In the genomic region with DNA sequence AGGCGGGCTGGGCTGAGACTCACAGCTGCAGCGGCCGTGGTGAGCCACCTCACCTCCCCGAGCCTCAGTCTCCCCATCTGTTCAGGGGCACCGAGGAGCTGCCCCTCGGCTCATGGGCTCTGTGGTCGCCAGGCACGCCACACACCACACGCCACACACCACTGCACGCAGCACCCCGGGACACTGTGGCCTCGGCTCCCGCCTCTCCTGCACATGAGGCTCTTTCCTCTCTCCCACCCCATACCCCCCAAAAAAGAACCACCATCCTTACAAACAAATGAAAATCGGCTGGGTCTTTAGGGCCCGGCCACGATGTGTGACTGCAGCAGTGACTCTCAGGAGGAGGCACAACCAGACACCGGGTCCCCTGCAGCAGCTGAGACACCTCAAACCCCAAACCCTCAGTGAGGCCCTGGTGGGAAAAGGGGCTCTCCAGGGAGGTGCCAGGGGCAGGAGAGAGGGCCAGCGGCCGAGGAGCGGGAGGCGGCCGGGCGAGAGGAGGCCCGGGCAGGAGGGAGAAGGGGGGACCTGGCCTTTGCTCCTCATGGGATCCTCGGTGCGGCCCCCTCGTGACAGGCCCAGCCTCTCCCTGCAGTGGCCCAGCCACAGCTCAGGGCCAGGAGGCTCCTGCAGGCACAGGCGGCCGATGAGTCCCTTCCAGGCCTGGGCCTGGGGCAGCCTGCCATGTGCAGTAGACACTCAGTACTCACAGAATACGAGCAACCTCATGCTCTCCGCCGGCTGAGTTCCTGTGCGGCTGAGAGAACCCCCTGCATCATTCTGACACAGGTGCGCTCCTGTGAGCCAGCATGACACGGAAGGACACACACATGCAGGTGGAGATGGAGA, we compare ENCODE assay signal across 8 cellular contexts.
DNase-seq lines count a peak whose midpoint lies in the region; ATAC-seq and TF ChIP-seq lines count a peak whose summit lies in the region.

No MANE protein-coding gene starts in this region.

- H3K9me3 ChIP-seq in adipocyte (ENCODE audit: control insufficient read depth, low read length): no peaks in the 10 kb centered on the region
- no peaks in the 10 kb centered on the region for H3K9me3 ChIP-seq in muscle layer of colon (ENCODE audit: low read length)
- H3K9me3 ChIP-seq in MG63: no peaks in the 10 kb centered on the region

- H3K27ac ChIP-seq in muscle layer of colon (ENCODE audit: low read depth, low read length): peak overlapping the region; percentile 84

- no peaks in the 10 kb centered on the region for H3K27me3 ChIP-seq in adipocyte (replicated peaks; ENCODE audit: control insufficient read depth, insufficient read depth, low read length)
- no peaks in the 10 kb centered on the region for H3K27me3 ChIP-seq in muscle layer of colon (ENCODE audit: control insufficient read depth in 1 of 2, insufficient read depth in 2 of 2, low read length in 2 of 2)
- H3K27me3 ChIP-seq in MG63: no peaks in the 10 kb centered on the region

- H3K4me3 ChIP-seq in AG10803 (ENCODE audit: low read length) (peak overlapping the region; percentile 35), adipocyte (ENCODE audit: low read length) (peak overlapping the region; percentile 76), muscle layer of colon (ENCODE audit: low read depth in 1 of 2, low read length in 2 of 2) (peak overlapping the region in 1 of 2 donors; percentile 55), MG63 (no peak overlapping the region)

- DNase-seq in AG10803 (ENCODE audit: low read depth) (no peak), adipocyte (ENCODE audit: low read depth) (no peak), GM13976 (ENCODE audit: low spot score) (no peak), MG63 (no peak), DMS153 (lab: John Stamatoyannopoulos, UW) (no peak)

- peak; percentile 27 for ATAC-seq in HG03520 (IDR thresholded peaks at IDR 0.05; ENCODE audit: unreplicated experiment)
- no peak for ATAC-seq in HG02610 (IDR thresholded peaks at IDR 0.05; ENCODE audit: unreplicated experiment)

- H3K36me3 ChIP-seq in adipocyte (ENCODE audit: control insufficient read depth, insufficient read depth, low read length, severe bottlenecking): no peaks in the 10 kb centered on the region
- no peaks in the 10 kb centered on the region for H3K36me3 ChIP-seq in muscle layer of colon (ENCODE audit: insufficient read depth, low read length)
- peaks cover 12% of the 10 kb centered on the region for H3K36me3 ChIP-seq in MG63

- H3K4me1 ChIP-seq in adipocyte (ENCODE audit: control insufficient read depth, insufficient read depth, low read length) (peaks cover 70% of the 10 kb centered on the region), muscle layer of colon (ENCODE audit: insufficient read depth, low read length) (peaks cover 58% of the 10 kb centered on the region)

- in situ Hi-C loops in GM13976 (cut with MboI; ENCODE audit: low sequenced_read_pairs, unreplicated experiment): no loop called here

- no peak for TF ChIP-seq CTCF in AG10803 (conservative IDR thresholded peaks at IDR 0.05; ENCODE audit: low read length)
- TF ChIP-seq CTCF in GM13976 (IDR thresholded peaks at IDR 0.05; ENCODE audit: borderline replicate concordance, control extremely low read depth, extremely low read depth, insufficient read depth, missing control alignments): no peak

- peak overlapping the region; percentile 90 for H3K9ac ChIP-seq in adipocyte (ENCODE audit: low read length)
- peak overlapping the region; percentile 62 for H3K9ac ChIP-seq in muscle layer of colon (ENCODE audit: low read length)
